8 cellular contexts compared by ENCODE assay signal in genomic region chr16:57757326-57757786, GRCh38. TPM values are rescaled to one million over a fixed set of nuclear protein-coding genes. Genes with fewer than 3 reads are reported as not detected.
DNase-seq lines count a peak whose midpoint lies in the region; ATAC-seq, FAIRE-seq and TF ChIP-seq lines count a peak whose summit lies in the region.

No MANE protein-coding gene starts in this region.

- in situ Hi-C loops in GM13976 (cut with MboI; ENCODE audit: low sequenced_read_pairs, unreplicated experiment), result no loop called here

- CTCF ChIA-PET in A549 (lab: Yijun Ruan, JAX), result interaction anchor here (0.5 to 7.9 kb wide), 34 partner anchors 9 to 242 kb away, joined by 3 to 96 read pairs (median 6); partner anchors contain the start of genes KATNB1, KIFC3, USB1 and ZNF319

- DNase-seq in A549 (ENCODE audit: low read depth in 1 of 2, low spot score in 1 of 2), result peak; percentile 83 to 89
- DNase-seq in GM13976 (ENCODE audit: low spot score), result peak; percentile 97
- DNase-seq in NCI-H2107 treated with DMSO at 0.1 percent for 48 hours (lab: John Stamatoyannopoulos, UW; ENCODE audit: unreplicated experiment), result peak; percentile 21
- peak; percentile 92 to 94 for DNase-seq in activated CD4-positive, alpha-beta T cell treated with anti-CD3 and anti-CD28 coated beads, Interleukin-2, amount 50 U/mL, for 48 hours
- peak; percentile 49 to 78 for DNase-seq in dermis microvascular lymphatic vessel endothelial cell (ENCODE audit: low read depth in 2 of 2)
- DNase-seq in memory B cell (ENCODE audit: low spot score in 2 of 2), result peak; percentile 75 to 85
- DNase-seq in stimulated activated CD8-positive, alpha-beta memory T cell treated with anti-CD3 and anti-CD28 coated beads, Interleukin-15, amount 100 ng/mL, for 48 hours (ENCODE audit: low read depth in 2 of 2), result peak; percentile 63 to 70

- H3K27ac Mint-ChIP-seq in memory B cell, result no peak overlapping the region

- ATAC-seq in A549, result peak; percentile 36 to 83
- peak; percentile 80 for ATAC-seq in HG02763 (IDR thresholded peaks at IDR 0.05; ENCODE audit: unreplicated experiment)
- peak; percentile 97 for ATAC-seq in memory B cell (ENCODE audit: low read depth)

- TF ChIP-seq CTCF in A549 (IDR thresholded peaks at IDR 0.05), result peak; percentile 88
- peak; percentile 94 for TF ChIP-seq CTCF in GM13976 (IDR thresholded peaks at IDR 0.05; ENCODE audit: borderline replicate concordance, control extremely low read depth, extremely low read depth, insufficient read depth, missing control alignments)

- peaks cover 7% of the 10 kb centered on the region for H3K36me3 Mint-ChIP-seq in memory B cell

- no peak for FAIRE-seq in A549 (lab: Jason Lieb, UNC)

- H3K27me3 Mint-ChIP-seq in memory B cell, result peaks cover 2% of the 10 kb centered on the region

- no peak overlapping the region for H3K4me3 ChIP-seq in A549

- no peak overlapping the region for H3K4me3 Mint-ChIP-seq in memory B cell

- H3K4me2 ChIP-seq in A549, result peak overlapping the region; percentile 35; the same call in 2 of the 3 replicates

- TF ChIP-seq POLR2A in A549 (IDR thresholded peaks at IDR 0.05; ENCODE audit: low read length), result no peak

- H3K9me3 Mint-ChIP-seq in memory B cell, result no peaks in the 10 kb centered on the region

- WGBS in A549 (ENCODE audit: missing lambda C conversion rate), result 43% methylated on average over 9 of the region's 11 CpGs

- no peak for TF ChIP-seq EP300 in A549 (IDR thresholded peaks at IDR 0.05)

- no peaks in the 10 kb centered on the region for H3K4me1 Mint-ChIP-seq in memory B cell

- POLR2A ChIA-PET in A549 (lab: Yijun Ruan, JAX), result no interaction called here

- H3K9me3 ChIP-seq in A549, result no peaks in the 10 kb centered on the region

- peaks cover 76% of the 10 kb centered on the region for H3K4me1 ChIP-seq in A549

- peak; percentile 83 to 90 for TF ChIP-seq RAD21 in A549 (conservative IDR thresholded peaks at IDR 0.05 in 1 of 2, IDR thresholded peaks at IDR 0.05 in 1 of 2)

- peak overlapping the region; percentile 69 to 92 for H3K27ac ChIP-seq in A549

TF ChIP-seq in A549, 52 proteins besides CTCF, POLR2A, EP300 and RAD21:
- TF ChIP-seq RFX5 (IDR thresholded peaks at IDR 0.05) (no peak), HEYL (CRISPR knock-in tag; IDR thresholded peaks at IDR 0.05) (no peak), RARB (CRISPR knock-in tag; IDR thresholded peaks at IDR 0.05) (no peak), TFCP2L1 (CRISPR knock-in tag; IDR thresholded peaks at IDR 0.05) (0 out of 2 replicates have a peak, but pooled peaks have one; percentile 14), ELK1 (IDR thresholded peaks at IDR 0.05; ENCODE audit: low read depth, low read length) (no peak), HOXB5 (CRISPR knock-in tag; IDR thresholded peaks at IDR 0.05) (no peak), SMC3 (IDR thresholded peaks at IDR 0.05) (peak; percentile 85), MAX (IDR thresholded peaks at IDR 0.05) (peak; percentile 49), HOXA7 (CRISPR knock-in tag; IDR thresholded peaks at IDR 0.05) (no peak), GATA3 (IDR thresholded peaks at IDR 0.05; ENCODE audit: borderline replicate concordance) (no peak), CHD2 (IDR thresholded peaks at IDR 0.05; ENCODE audit: low read length, partially characterized antibody) (no peak), HES2 (IDR thresholded peaks at IDR 0.05) (no peak), E2F6 (IDR thresholded peaks at IDR 0.05; ENCODE audit: borderline replicate concordance, low read depth) (peak; percentile 37; the same call in 1 of the 2 replicates), MAZ (IDR thresholded peaks at IDR 0.05; ENCODE audit: borderline replicate concordance, low read depth, low read length) (0 out of 2 replicates have a peak, but pooled peaks have one; percentile 61)

RNA-seq across cellular contexts. Expression of gene KATNB1, which starts 21.8 kb away (rescaled TPM):
- 18.6 and 21.1 TPM in 2 replicates for polyA plus RNA-seq in A549 (2011; rRNA removed)
- 43.2 and 53.0 TPM in 2 replicates for polyA plus RNA-seq in A549 (2012; cell fraction: cytosol; rRNA removed)
- 124 and 158 TPM in 2 replicates for polyA plus RNA-seq in A549 (2012; cell fraction: nucleus; rRNA removed)
- polyA plus RNA-seq in A549 (2017; fragmentation: RNase III; extraction: RNeasy Plus Mini Kit Qiagen cat#74134 plus additional on column Dnase treatment), result 18.1 to 21.0 TPM (median 19.1 TPM) in 3 replicates
- polyA minus RNA-seq in A549 (2011; rRNA and poly(A)+ RNA removed), result 14.3 and 22.3 TPM in 2 replicates
- 23.6 and 38.3 TPM in 2 replicates for total RNA-seq in dermis microvascular lymphatic vessel endothelial cell

RNA-seq across cellular contexts. Expression of gene KIFC3, which starts 44.9 kb away (rescaled TPM):
- polyA plus RNA-seq in A549 (2011; rRNA removed) (127 and 128 TPM in 2 replicates), A549 (2017; fragmentation: RNase III; extraction: RNeasy Plus Mini Kit Qiagen cat#74134 plus additional on column Dnase treatment) (171 to 180 TPM (median 178 TPM) in 3 replicates)
- 236 and 291 TPM in 2 replicates for polyA plus RNA-seq in A549 (2012; cell fraction: cytosol; rRNA removed)
- polyA plus RNA-seq in A549 (2012; cell fraction: nucleus; rRNA removed), result 781 and 955 TPM in 2 replicates
- polyA minus RNA-seq in A549 (2011; rRNA and poly(A)+ RNA removed), result 225 and 333 TPM in 2 replicates
- 31.1 and 63.8 TPM in 2 replicates for total RNA-seq in dermis microvascular lymphatic vessel endothelial cell

Comparison
In these comparisons a context has a peak if more than half of its experiments do, and no peak if none do; other contexts are left out.
1. DNase-seq: peak in every context shown above with its lines; median percentile 97 in GM13976; 93 in activated CD4-positive, alpha-beta T cell treated with anti-CD3 and anti-CD28 coated beads, Interleukin-2, amount 50 U/mL, for 48 hours; 86 in A549; 80 in memory B cell; 66 in stimulated activated CD8-positive, alpha-beta memory T cell treated with anti-CD3 and anti-CD28 coated beads, Interleukin-15, amount 100 ng/mL, for 48 hours; 64 in dermis microvascular lymphatic vessel endothelial cell; 21 in NCI-H2107 treated with DMSO at 0.1 percent for 48 hours.